ENCODE assay signal across 11 cellular contexts in genomic region chr3:53083496-53083895, GRCh38. TPM values are rescaled to one million over a fixed set of nuclear protein-coding genes. Genes with fewer than 3 reads are reported as not detected.
DNase-seq lines count a peak whose midpoint lies in the region; ATAC-seq and TF ChIP-seq lines count a peak whose summit lies in the region.
"Had no signal": no experiment of that assay in that cellular context is flagged by ENCODE, and none has a peak within 500 bp of the region (broad histone marks: within the 10 kb centered on the region; RNA-seq: fewer than 3 reads in every experiment).

No MANE protein-coding gene starts in this region.

- H3K36me3 ChIP-seq in HEK293 (ENCODE audit: control insufficient read depth in 2 of 2, insufficient read depth in 1 of 2, low read length in 2 of 2) (no peaks in the 10 kb centered on the region), thyroid gland (no peaks in the 10 kb centered on the region)

- ATAC-seq in GM21576 (IDR thresholded peaks at IDR 0.05; ENCODE audit: unreplicated experiment) (no peak), esophagus mucosa (no peak)

- no peaks in the 10 kb centered on the region for H3K27me3 Mint-ChIP-seq in chondrocyte (ENCODE audit: low read depth)
- no peaks in the 10 kb centered on the region for H3K27me3 Mint-ChIP-seq in activated naive CD4-positive, alpha-beta T cell treated with anti-CD3 and anti-CD28 coated beads, Interleukin-2, amount 10 ng/mL, durations not matched to agents 7 days and 5 days
- H3K27me3 Mint-ChIP-seq: CD4-positive, CD25-positive, alpha-beta regulatory T cell had no signal

- DNase-seq in AG08395 (ENCODE audit: low spot score), result peak; percentile 85
- no peak for DNase-seq in chondrocyte (ENCODE audit: low spot score)
- DNase-seq in islet precursor cell, result peak; percentile 39
- no peak for DNase-seq in thyroid gland
- no peak for DNase-seq in activated naive CD4-positive, alpha-beta T cell treated with anti-CD3 and anti-CD28 coated beads, Interleukin-2, amount 10 ng/mL, durations not matched to agents 7 days and 5 days
- DNase-seq: CD4-positive, CD25-positive, alpha-beta regulatory T cell; NCI-H82 had no signal

- H3K27ac Mint-ChIP-seq in chondrocyte (ENCODE audit: unreplicated experiment), result peak overlapping the region; percentile 83
- H3K27ac Mint-ChIP-seq in activated naive CD4-positive, alpha-beta T cell treated with anti-CD3 and anti-CD28 coated beads, Interleukin-2, amount 10 ng/mL, durations not matched to agents 7 days and 5 days, result no peak overlapping the region

- no peaks in the 10 kb centered on the region for H3K27me3 ChIP-seq in thyroid gland

- intact Hi-C loops in thyroid gland (cut with DNase I), result no loop called here

- peaks cover 13% of the 10 kb centered on the region for H3K4me1 Mint-ChIP-seq in chondrocyte (ENCODE audit: low read depth)
- no peaks in the 10 kb centered on the region for H3K4me1 Mint-ChIP-seq in activated naive CD4-positive, alpha-beta T cell treated with anti-CD3 and anti-CD28 coated beads, Interleukin-2, amount 10 ng/mL, durations not matched to agents 7 days and 5 days

- H3K27ac ChIP-seq in HEK293 (ENCODE audit: extremely low read depth, low read depth, low read length), result no peak overlapping the region
- no peak overlapping the region for H3K27ac ChIP-seq in thyroid gland
- H3K27ac ChIP-seq: KMS-11 had no signal

- TF ChIP-seq POLR2A in thyroid gland (IDR thresholded peaks at IDR 0.05), result no peak

- H3K9me3 ChIP-seq in HEK293 (ENCODE audit: control insufficient read depth, insufficient read depth, low read depth, low read length), result no peaks in the 10 kb centered on the region
- no peaks in the 10 kb centered on the region for H3K9me3 ChIP-seq in thyroid gland

- H3K4me3 Mint-ChIP-seq in chondrocyte (ENCODE audit: unreplicated experiment), result no peak overlapping the region
- H3K4me3 Mint-ChIP-seq in activated naive CD4-positive, alpha-beta T cell treated with anti-CD3 and anti-CD28 coated beads, Interleukin-2, amount 10 ng/mL, durations not matched to agents 7 days and 5 days, result no peak overlapping the region
- H3K4me3 Mint-ChIP-seq: CD4-positive, CD25-positive, alpha-beta regulatory T cell had no signal

- no peaks in the 10 kb centered on the region for H3K9me3 Mint-ChIP-seq in chondrocyte (ENCODE audit: low read depth)
- H3K9me3 Mint-ChIP-seq in activated naive CD4-positive, alpha-beta T cell treated with anti-CD3 and anti-CD28 coated beads, Interleukin-2, amount 10 ng/mL, durations not matched to agents 7 days and 5 days, result no peaks in the 10 kb centered on the region

- WGBS in thyroid gland, 2 donors, result 69 to 71% methylated on average over 8 of the region's 8 CpGs

- H3K4me1 ChIP-seq in HEK293 (ENCODE audit: control insufficient read depth, insufficient read depth, low read length) (no peaks in the 10 kb centered on the region), thyroid gland (no peaks in the 10 kb centered on the region)

- H3K36me3 Mint-ChIP-seq in chondrocyte (ENCODE audit: low read depth), result no peaks in the 10 kb centered on the region
- peaks cover 11% of the 10 kb centered on the region for H3K36me3 Mint-ChIP-seq in activated naive CD4-positive, alpha-beta T cell treated with anti-CD3 and anti-CD28 coated beads, Interleukin-2, amount 10 ng/mL, durations not matched to agents 7 days and 5 days

- POLR2A ChIA-PET in HEK293 (lab: Yijun Ruan, JAX), result no interaction called here

- CTCF ChIA-PET in HEK293 (lab: Yijun Ruan, JAX), result interaction anchor here (1.1 kb wide), 1 partner anchor 12 kb away, joined by 4 read pairs; no protein-coding TSS in a partner anchor
- CTCF ChIA-PET in activated naive CD4-positive, alpha-beta T cell treated with anti-CD3 and anti-CD28 coated beads, Interleukin-2, amount 10 ng/mL, durations not matched to agents 7 days and 5 days (lab: Charles Lee), result no interaction called here

- TF ChIP-seq CTCF in HEK293 (tag by site-specific recombination; IDR thresholded peaks at IDR 0.05) (no peak), chondrocyte (IDR thresholded peaks at IDR 0.05) (no peak), thyroid gland (IDR thresholded peaks at IDR 0.05) (no peak)

- H3K4me3 ChIP-seq in HEK293 (ENCODE audit: low read depth, low read length), result no peak overlapping the region
- no peak overlapping the region for H3K4me3 ChIP-seq in thyroid gland (replicated peaks in 1 of 3)

TF ChIP-seq in HEK293, 187 proteins besides CTCF, POLR2A, EP300 and RAD21 (continues in another document):
- peak; percentile 63 for TF ChIP-seq ZNF335 (tag by site-specific recombination; conservative IDR thresholded peaks at IDR 0.05)
- TF ChIP-seq ZNF692 (tag by site-specific recombination; IDR thresholded peaks at IDR 0.05), result no peak
- TF ChIP-seq ZNF398 (tag by site-specific recombination; IDR thresholded peaks at IDR 0.05), result no peak
- peak; percentile 74 for TF ChIP-seq ZIC2 (tag by site-specific recombination; IDR thresholded peaks at IDR 0.05)
- TF ChIP-seq, protein P1, sequence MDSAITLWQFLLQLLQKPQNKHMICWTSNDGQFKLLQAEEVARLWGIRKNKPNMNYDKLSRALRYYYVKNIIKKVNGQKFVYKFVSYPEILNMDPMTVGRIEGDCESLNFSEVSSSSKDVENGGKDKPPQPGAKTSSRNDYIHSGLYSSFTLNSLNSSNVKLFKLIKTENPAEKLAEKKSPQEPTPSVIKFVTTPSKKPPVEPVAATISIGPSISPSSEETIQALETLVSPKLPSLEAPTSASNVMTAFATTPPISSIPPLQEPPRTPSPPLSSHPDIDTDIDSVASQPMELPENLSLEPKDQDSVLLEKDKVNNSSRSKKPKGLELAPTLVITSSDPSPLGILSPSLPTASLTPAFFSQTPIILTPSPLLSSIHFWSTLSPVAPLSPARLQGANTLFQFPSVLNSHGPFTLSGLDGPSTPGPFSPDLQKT (IDR thresholded peaks at IDR 0.05; ENCODE audit: borderline replicate concordance, low read depth, low read length), result no peak
- TF ChIP-seq, protein P2, sequence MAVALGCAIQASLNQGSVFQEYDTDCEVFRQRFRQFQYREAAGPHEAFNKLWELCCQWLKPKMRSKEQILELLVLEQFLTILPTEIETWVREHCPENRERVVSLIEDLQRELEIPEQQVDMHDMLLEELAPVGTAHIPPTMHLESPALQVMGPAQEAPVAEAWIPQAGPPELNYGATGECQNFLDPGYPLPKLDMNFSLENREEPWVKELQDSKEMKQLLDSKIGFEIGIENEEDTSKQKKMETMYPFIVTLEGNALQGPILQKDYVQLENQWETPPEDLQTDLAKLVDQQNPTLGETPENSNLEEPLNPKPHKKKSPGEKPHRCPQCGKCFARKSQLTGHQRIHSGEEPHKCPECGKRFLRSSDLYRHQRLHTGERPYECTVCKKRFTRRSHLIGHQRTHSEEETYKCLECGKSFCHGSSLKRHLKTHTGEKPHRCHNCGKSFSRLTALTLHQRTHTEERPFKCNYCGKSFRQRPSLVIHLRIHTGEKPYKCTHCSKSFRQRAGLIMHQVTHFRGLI (tag by site-specific recombination; IDR thresholded peaks at IDR 0.05), result no peak
- no peak for TF ChIP-seq GLIS2 (tag by site-specific recombination; IDR thresholded peaks at IDR 0.05)
- TF ChIP-seq ZBTB26 (tag by site-specific recombination; optimal IDR thresholded peaks at IDR 0.05), result no peak
- TF ChIP-seq ZNF114 (tag by site-specific recombination; IDR thresholded peaks at IDR 0.05), result no peak
- no peak for TF ChIP-seq ZNF548 (tag by site-specific recombination; IDR thresholded peaks at IDR 0.05)
- TF ChIP-seq ZSCAN23 (tag by site-specific recombination; IDR thresholded peaks at IDR 0.05), result no peak
- TF ChIP-seq ZNF48 (tag by site-specific recombination; IDR thresholded peaks at IDR 0.05), result no peak
- TF ChIP-seq HOXD13 (CRISPR knock-in tag; IDR thresholded peaks at IDR 0.05; ENCODE audit: borderline replicate concordance), result no peak
- no peak for TF ChIP-seq ZNF292 (tag by site-specific recombination; IDR thresholded peaks at IDR 0.05; ENCODE audit: borderline replicate concordance, low read depth)
- no peak for TF ChIP-seq ZNF514 (tag by site-specific recombination; IDR thresholded peaks at IDR 0.05)

RNA-seq across cellular contexts. Expression of gene SFMBT1, which starts 37.6 kb away (rescaled TPM):
- 8.4 to 9.0 TPM (median 8.4 TPM) in 3 replicates for total RNA-seq in chondrocyte
- 10 to 100 TPM; 17.2 to 35.3 (median 31.1) TPM for total RNA-seq in thyroid gland
- total RNA-seq in esophagus mucosa, result 5.8 TPM

RNA-seq across cellular contexts. Expression of gene RFT1, which starts 46.7 kb away (rescaled TPM):
- 13.9 to 19.3 TPM (median 14.8 TPM) in 3 replicates for total RNA-seq in chondrocyte
- total RNA-seq in thyroid gland, result 10 to 100 TPM; 14.4 to 17.7 (median 16.2) TPM
- 15.8 TPM for total RNA-seq in esophagus mucosa

Comparison
In these comparisons a context has a peak if more than half of its experiments do, and no peak if none do; other contexts are left out.
1. DNase-seq: peak in AG08395 (single experiment) and islet precursor cell (single experiment); none in chondrocyte (single experiment), thyroid gland (0 of 2) and activated naive CD4-positive, alpha-beta T cell treated with anti-CD3 and anti-CD28 coated beads, Interleukin-2, amount 10 ng/mL, durations not matched to agents 7 days and 5 days (single experiment).